In genomic region chr2:195214072-195214471, GRCh38 we compare ENCODE assay signal across 30 cellular contexts.
"Had no signal": no experiment of that assay in that cellular context is flagged by ENCODE, and none has a peak within 500 bp of the region (broad histone marks: within the 10 kb centered on the region; RNA-seq: fewer than 3 reads in every experiment).

No MANE protein-coding gene starts in this region.

- H3K4me3 ChIP-seq: coronary artery, esophagus muscularis mucosa, gastroesophageal sphincter, heart right ventricle, lung, pancreas, smooth muscle cell, suprapubic skin, transverse colon, upper lobe of right lung, uterus had no signal

- H3K36me3 Mint-ChIP-seq: immature natural killer cell, memory B cell, natural killer cell had no signal

- H3K4me1 Mint-ChIP-seq: immature natural killer cell; memory B cell; natural killer cell; stimulated activated naive CD8-positive, alpha-beta T cell treated with anti-CD3 and anti-CD28 coated beads, Interleukin-15, amount 100 ng/mL, for 72 hours had no signal

- H3K36me3 ChIP-seq: esophagus muscularis mucosa, gastroesophageal sphincter, heart right ventricle, neutrophil, pancreas, suprapubic skin, transverse colon, upper lobe of right lung, uterus had no signal

- H3K9me3 Mint-ChIP-seq: memory B cell; natural killer cell; neural crest cell; stimulated activated naive CD8-positive, alpha-beta T cell treated with anti-CD3 and anti-CD28 coated beads, Interleukin-15, amount 100 ng/mL, for 72 hours had no signal

- H3K27ac Mint-ChIP-seq: immature natural killer cell; memory B cell; natural killer cell; stimulated activated naive CD8-positive, alpha-beta T cell treated with anti-CD3 and anti-CD28 coated beads, Interleukin-15, amount 100 ng/mL, for 72 hours had no signal

- H3K4me1 ChIP-seq: foreskin keratinocyte, gastroesophageal sphincter, heart right ventricle, pancreas, suprapubic skin, transverse colon, upper lobe of right lung, uterus had no signal

- H3K27me3 Mint-ChIP-seq: memory B cell; stimulated activated naive CD8-positive, alpha-beta T cell treated with anti-CD3 and anti-CD28 coated beads, Interleukin-15, amount 100 ng/mL, for 72 hours had no signal

- H3K9me3 ChIP-seq: esophagus muscularis mucosa, gastroesophageal sphincter, neutrophil, pancreas, suprapubic skin, transverse colon, upper lobe of right lung, uterus had no signal

- H3K4me2 ChIP-seq: smooth muscle cell had no signal

- H3K27ac ChIP-seq: coronary artery, esophagus muscularis mucosa, foreskin keratinocyte, gastroesophageal sphincter, heart right ventricle, neutrophil, pancreas, suprapubic skin, transverse colon, upper lobe of right lung, uterus had no signal

- H3K27me3 ChIP-seq: esophagus muscularis mucosa, foreskin keratinocyte, gastroesophageal sphincter, heart right ventricle, neutrophil, pancreas, suprapubic skin, transverse colon, upper lobe of right lung, uterus had no signal

- DNase-seq: dermis blood vessel endothelial cell; effector memory CD4-positive, alpha-beta T cell; foreskin keratinocyte; heart right ventricle; hypothalamus; immature natural killer cell; islet precursor cell; kidney glomerular epithelial cell; natural killer cell; pancreas; stimulated activated CD4-positive, alpha-beta T cell treated with anti-CD3 and anti-CD28 coated beads, Interleukin-12 subunit alpha, Interleukin-12 subunit beta, amount 100 ng/mL, for 4 hours; stimulated activated CD4-positive, alpha-beta T cell treated with anti-CD3 and anti-CD28 coated beads, Interleukin-1b, Interleukin-23, amount 100 ng/mL, for 48 hours; stimulated activated CD4-positive, alpha-beta T cell treated with anti-CD3 and anti-CD28 coated beads, Interleukin-4, amount 100 ng/mL, for 1 hour; stimulated activated CD8-positive, alpha-beta memory T cell treated with anti-CD3 and anti-CD28 coated beads, Interleukin-4, amount 100 ng/mL, for 48 hours; stimulated activated naive CD4-positive, alpha-beta T cell; stimulated activated naive CD8-positive, alpha-beta T cell treated with anti-CD3 and anti-CD28 coated beads, Interleukin-15, amount 100 ng/mL, for 72 hours; transverse colon; upper lobe of right lung; uterus had no signal

- H3K4me3 Mint-ChIP-seq: immature natural killer cell; memory B cell; natural killer cell; neural crest cell; stimulated activated naive CD8-positive, alpha-beta T cell treated with anti-CD3 and anti-CD28 coated beads, Interleukin-15, amount 100 ng/mL, for 72 hours had no signal

- ATAC-seq: foreskin keratinocyte; gastroesophageal sphincter; heart right ventricle; left lobe of liver; natural killer cell; pancreas; sciatic nerve; stimulated activated naive CD8-positive, alpha-beta T cell treated with anti-CD3 and anti-CD28 coated beads, Interleukin-15, amount 100 ng/mL, for 72 hours; upper lobe of right lung had no signal
